ENCODE assay signal across 11 cellular contexts in genomic region chr5:96968614-96969013, GRCh38. TPM values are rescaled to one million over a fixed set of nuclear protein-coding genes. Genes with fewer than 3 reads are reported as not detected.
DNase-seq lines count a peak whose midpoint lies in the region; ATAC-seq and TF ChIP-seq lines count a peak whose summit lies in the region.
"Had no signal": no experiment of that assay in that cellular context is flagged by ENCODE, and none has a peak within 500 bp of the region (broad histone marks: within the 10 kb centered on the region; RNA-seq: fewer than 3 reads in every experiment).

No MANE protein-coding gene starts in this region.

- H3K27me3 Mint-ChIP-seq in CD4-positive, alpha-beta T cell: no peaks in the 10 kb centered on the region
- H3K27me3 Mint-ChIP-seq in nephron progenitor cell (ENCODE audit: low read depth, poor library complexity): no peaks in the 10 kb centered on the region

- no peak for ATAC-seq in CD4-positive, alpha-beta T cell (ENCODE audit: poor library complexity)
- ATAC-seq in GM21367 (IDR thresholded peaks at IDR 0.05; ENCODE audit: unreplicated experiment) (no peak), GM18519 (IDR thresholded peaks at IDR 0.05; ENCODE audit: low FRiP score, unreplicated experiment) (no peak)
- ATAC-seq: gastroesophageal sphincter had no signal

- no peak overlapping the region for H2BK120ac ChIP-seq in mesendoderm (ENCODE audit: low read depth, low read length)

- H3K27ac ChIP-seq in CD4-positive, alpha-beta T cell (ENCODE audit: low read depth, low read length): no peak overlapping the region
- no peak overlapping the region for H3K27ac ChIP-seq in mesendoderm (ENCODE audit: low read depth, low read length)

- no peak overlapping the region for H2BK5ac ChIP-seq in mesendoderm (ENCODE audit: low read length)

- H3K36me3 ChIP-seq in Loucy (ENCODE audit: insufficient read depth, low read length) (no peaks in the 10 kb centered on the region), mesendoderm (ENCODE audit: control insufficient read depth, insufficient read depth, low read length) (no peaks in the 10 kb centered on the region)
- H3K36me3 ChIP-seq: gastroesophageal sphincter had no signal

- H3K18ac ChIP-seq in mesendoderm (ENCODE audit: low read length): no peak overlapping the region

- no peaks in the 10 kb centered on the region for H3K79me1 ChIP-seq in mesendoderm (ENCODE audit: low read length)

- CTCF ChIA-PET in CD4-positive, alpha-beta T cell (lab: Charles Lee): no interaction called here

- no peak overlapping the region for H2AFZ ChIP-seq in Loucy (ENCODE audit: low read length)

- H4K8ac ChIP-seq in mesendoderm (ENCODE audit: low read depth, low read length): no peak overlapping the region

- H3K4me2 ChIP-seq in Loucy (ENCODE audit: low read depth, low read length, poor library complexity, severe bottlenecking) (peak overlapping the region; percentile 12), mesendoderm (ENCODE audit: low read length) (no peak overlapping the region)

- peaks cover 9% of the 10 kb centered on the region for H3K36me3 Mint-ChIP-seq in CD4-positive, alpha-beta T cell (ENCODE audit: low read depth)
- no peaks in the 10 kb centered on the region for H3K36me3 Mint-ChIP-seq in nephron progenitor cell (ENCODE audit: low read depth)

- POLR2A ChIA-PET in CD4-positive, alpha-beta T cell (lab: Charles Lee): interaction anchor here (0.6 to 1.3 kb wide), 3 partner anchors 21 to 32 kb away, joined by 3 to 7 read pairs (median 5); partner anchors contain the start of gene LNPEP

- H3K4me3 ChIP-seq in Loucy (ENCODE audit: low read length, poor library complexity, severe bottlenecking) (no peak overlapping the region), choroid plexus epithelial cell (ENCODE audit: low read depth, low read length) (no peak overlapping the region), mesendoderm (ENCODE audit: low read length) (no peak overlapping the region)
- H3K4me3 ChIP-seq: gastroesophageal sphincter had no signal

- H3K79me2 ChIP-seq in Loucy (ENCODE audit: insufficient read depth, low read length) (peaks cover 100% of the 10 kb centered on the region), mesendoderm (ENCODE audit: control insufficient read depth, insufficient read depth, low read length) (no peaks in the 10 kb centered on the region)

- H4K20me1 ChIP-seq in Loucy (ENCODE audit: insufficient read depth, low read length, poor library complexity, severe bottlenecking): peaks cover 8% of the 10 kb centered on the region

- WGBS in mesendoderm (ENCODE audit: extremely low coverage, insufficient coverage, low lambda C conversion rate): no CpG with 5 or more reads among the region's 2 CpGs

- H3K9ac ChIP-seq in Loucy (ENCODE audit: low read depth, low read length, poor library complexity, severe bottlenecking) (peak overlapping the region; percentile 39), mesendoderm (ENCODE audit: low read length) (no peak overlapping the region)

- no peaks in the 10 kb centered on the region for H3K9me2 ChIP-seq in Loucy (replicated peaks; ENCODE audit: low read depth, low read length)

- H3K27me3 ChIP-seq in CD4-positive, alpha-beta T cell (ENCODE audit: control insufficient read depth, insufficient read depth, low read length): no peaks in the 10 kb centered on the region
- H3K27me3 ChIP-seq in Loucy (ENCODE audit: insufficient read depth, low read length, poor library complexity, severe bottlenecking) (no peaks in the 10 kb centered on the region), mesendoderm (ENCODE audit: insufficient read depth, low read length, poor library complexity) (no peaks in the 10 kb centered on the region)
- H3K27me3 ChIP-seq: gastroesophageal sphincter had no signal

- H3K56ac ChIP-seq in mesendoderm (ENCODE audit: low read length): no peak overlapping the region

- no peak overlapping the region for H2AK5ac ChIP-seq in mesendoderm (ENCODE audit: low read length)

- H3K4ac ChIP-seq in mesendoderm (ENCODE audit: low read depth, low read length): no peak overlapping the region

- intact Hi-C loops in CD4-positive, alpha-beta T cell (cut with DNase I, micrococcal nuclease): no loop called here

- H2BK15ac ChIP-seq in mesendoderm (replicated peaks; ENCODE audit: low read depth): no peak overlapping the region

- peaks cover 95% of the 10 kb centered on the region for H3K4me1 Mint-ChIP-seq in CD4-positive, alpha-beta T cell (ENCODE audit: low read depth)
- H3K4me1 Mint-ChIP-seq in nephron progenitor cell: peaks cover 14% of the 10 kb centered on the region

- 0 out of 2 replicates have a peak, but pooled peaks cover 3% of the 10 kb centered on the region for H3F3A ChIP-seq in Loucy (ENCODE audit: low read depth)

- H3K27ac Mint-ChIP-seq in CD4-positive, alpha-beta T cell: peak overlapping the region; percentile 91
- peak overlapping the region; percentile 54 for H3K27ac Mint-ChIP-seq in nephron progenitor cell

- H3K23ac ChIP-seq in mesendoderm (ENCODE audit: low read length): no peak overlapping the region

- H3K4me1 ChIP-seq in Loucy (ENCODE audit: insufficient read depth, low read length, poor library complexity, severe bottlenecking): peaks cover 77% of the 10 kb centered on the region
- H3K4me1 ChIP-seq in mesendoderm (ENCODE audit: control insufficient read depth, low read depth, low read length): no peaks in the 10 kb centered on the region

- TF ChIP-seq CTCF in CD4-positive, alpha-beta T cell (IDR thresholded peaks at IDR 0.05): no peak
- TF ChIP-seq CTCF in Loucy (conservative IDR thresholded peaks at IDR 0.05; ENCODE audit: low read length) (no peak), choroid plexus epithelial cell (conservative IDR thresholded peaks at IDR 0.05; ENCODE audit: low read depth, low read length) (no peak), nephron progenitor cell (IDR thresholded peaks at IDR 0.05) (no peak)

- H4K5ac ChIP-seq in mesendoderm (ENCODE audit: low read length): no peak overlapping the region

- H3K4me3 Mint-ChIP-seq in CD4-positive, alpha-beta T cell: peak overlapping the region; percentile 23
- H3K4me3 Mint-ChIP-seq in nephron progenitor cell: no peak overlapping the region

- H3K9me3 ChIP-seq in CD4-positive, alpha-beta T cell (ENCODE audit: control insufficient read depth, low read length): no peaks in the 10 kb centered on the region
- no peaks in the 10 kb centered on the region for H3K9me3 ChIP-seq in Loucy (ENCODE audit: insufficient read depth, low read depth, low read length)
- H3K9me3 ChIP-seq: gastroesophageal sphincter had no signal

- DNase-seq in CD4-positive, alpha-beta T cell: no peak
- DNase-seq in choroid plexus epithelial cell (ENCODE audit: low read depth) (peak; percentile 47), nephron progenitor cell (no peak), HuH-7 (ENCODE audit: low spot score) (no peak), mesendoderm (no peak)
- DNase-seq: NCI-H1930, occipital lobe had no signal

- H3K9me3 Mint-ChIP-seq in CD4-positive, alpha-beta T cell: no peaks in the 10 kb centered on the region
- H3K9me3 Mint-ChIP-seq in nephron progenitor cell: no peaks in the 10 kb centered on the region

RNA-seq across cellular contexts. Expression of gene LNPEP, which starts 32.7 kb away (rescaled TPM):
- 10 to 100 TPM; 52.0 to 52.7 TPM for total RNA-seq in CD4-positive, alpha-beta T cell
- polyA plus RNA-seq in mesendoderm (2013, experiment 1 of 2): 0.79 TPM
- 0.71 TPM for polyA plus RNA-seq in mesendoderm (2013, experiment 2 of 2)
